In the genomic region with DNA sequence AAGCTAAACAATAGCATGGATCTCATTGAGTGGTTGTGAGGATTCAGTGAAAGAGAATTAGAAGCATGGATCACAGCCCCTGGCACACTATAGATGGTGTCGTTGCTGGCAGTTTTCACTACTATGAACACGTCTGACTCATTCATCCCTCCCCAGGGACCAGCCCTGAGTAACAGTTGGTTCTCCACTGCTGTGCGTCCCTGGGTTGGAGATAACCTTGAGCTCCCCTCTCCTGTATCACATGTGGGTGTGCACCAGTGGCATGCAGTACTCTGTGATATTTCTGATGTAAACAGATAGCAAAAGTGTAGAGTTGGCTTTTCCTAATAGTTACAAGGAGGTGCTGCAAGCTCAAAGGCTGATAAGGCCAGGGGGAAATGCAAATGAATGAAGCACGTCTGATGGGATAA, we compare ENCODE assay signal across 8 cellular contexts. TPM values are rescaled to one million over a fixed set of nuclear protein-coding genes. Genes with fewer than 3 reads are reported as not detected.
DNase-seq lines count a peak whose midpoint lies in the region; ATAC-seq and TF ChIP-seq lines count a peak whose summit lies in the region.

No MANE protein-coding gene starts in this region.

- no peak overlapping the region for H3K4me3 Mint-ChIP-seq in mesothelial cell of epicardium

- peaks cover 3% of the 10 kb centered on the region for H3K9me3 Mint-ChIP-seq in mesothelial cell of epicardium

- H3K27me3 Mint-ChIP-seq in mesothelial cell of epicardium (ENCODE audit: low read depth), result peaks cover 2% of the 10 kb centered on the region

- peak; percentile 75 for ATAC-seq in GM21825 (IDR thresholded peaks at IDR 0.05; ENCODE audit: unreplicated experiment)
- ATAC-seq in left cardiac atrium, result peak; percentile 60 to 84

- no peaks in the 10 kb centered on the region for H3K36me3 Mint-ChIP-seq in mesothelial cell of epicardium

- DNase-seq in GM04504 (ENCODE audit: low read depth) (peak; percentile 18), NCI-H69 (lab: John Stamatoyannopoulos, UW) (peak; percentile 66), left cardiac atrium (peak; percentile 86), mesothelial cell of epicardium (ENCODE audit: low spot score in 2 of 2, unreplicated experiment in 2 of 2) (no peak), nucleus accumbens (lab: John Stamatoyannopoulos, UW) (no peak), NCI-H774 (lab: John Stamatoyannopoulos, UW) (no peak)
- DNase-seq in activated naive CD4-positive, alpha-beta T cell treated with Interleukin-2 at 50 U/mL for 16 hours, result no peak

- no peak for TF ChIP-seq CTCF in mesothelial cell of epicardium (IDR thresholded peaks at IDR 0.05; ENCODE audit: unreplicated experiment)

- intact Hi-C loops in left cardiac atrium (cut with DNase I), result no loop called here

- peaks cover 8% of the 10 kb centered on the region for H3K4me1 Mint-ChIP-seq in mesothelial cell of epicardium

- H3K27ac Mint-ChIP-seq in mesothelial cell of epicardium, result no peak overlapping the region

RNA-seq across cellular contexts. Expression of a gene that starts 8.8 kb away (rescaled TPM):
- 10 to 100 TPM; 10.6 to 12.3 TPM for total RNA-seq in left cardiac atrium
- not detected in 3 replicates for total RNA-seq in mesothelial cell of epicardium

Comparison
In these comparisons a context has a peak if more than half of its experiments do, and no peak if none do; other contexts are left out.
1. DNase-seq: peak in GM04504 (single experiment), NCI-H69 (single experiment) and left cardiac atrium (single experiment); none in mesothelial cell of epicardium (0 of 2), nucleus accumbens (0 of 56), NCI-H774 (single experiment) and activated naive CD4-positive, alpha-beta T cell treated with Interleukin-2 at 50 U/mL for 16 hours (single experiment).